Comparison of ENCODE assay signal across 8 cellular contexts in genomic region chr10:89251417-89252224, GRCh38. TPM values are rescaled to one million over a fixed set of nuclear protein-coding genes. Genes with fewer than 3 reads are reported as not detected.
DNase-seq lines count a peak whose midpoint lies in the region; ATAC-seq and TF ChIP-seq lines count a peak whose summit lies in the region.

Gene LIPA (minus strand): TSS chr10:89251775. CDS start chr10:89247648, 4,127 bp downstream.

- H3K36me3 Mint-ChIP-seq in activated T-helper 17 cell treated with anti-CD3 and anti-CD28 coated beads, Interleukin-2, amount 50 U/mL, for 72 hours (ENCODE audit: low read depth) = peaks cover 30% of the 10 kb centered on the region
- H3K36me3 Mint-ChIP-seq in naive thymus-derived CD8-positive, alpha-beta T cell = peaks cover 0 to 5% (median 4%) of the 10 kb centered on the region in 3 donors

- no peaks in the 10 kb centered on the region for H3K9me3 ChIP-seq in fibroblast of lung (ENCODE audit: control insufficient read depth, insufficient read depth, low read depth, low read length)

- H3K27ac ChIP-seq in RWPE1 = peak within 1 kb of the TSS; percentile 72
- H3K27ac ChIP-seq in fibroblast of lung (ENCODE audit: insufficient read depth, low read length) = peak within 1 kb of the TSS; percentile 51

- H3K4me2 ChIP-seq in fibroblast of lung (ENCODE audit: extremely low read depth, insufficient read depth, low read length) = peak within 1 kb of the TSS; percentile 86

- H3K27ac Mint-ChIP-seq in activated T-helper 17 cell treated with anti-CD3 and anti-CD28 coated beads, Interleukin-2, amount 50 U/mL, for 72 hours = peak within 1 kb of the TSS; percentile 69
- H3K27ac Mint-ChIP-seq in naive thymus-derived CD8-positive, alpha-beta T cell = peak within 1 kb of the TSS; percentile 65 to 93 (median 88)

- H3K4me1 Mint-ChIP-seq in activated T-helper 17 cell treated with anti-CD3 and anti-CD28 coated beads, Interleukin-2, amount 50 U/mL, for 72 hours = peaks cover 27% of the 10 kb centered on the region
- H3K4me1 Mint-ChIP-seq in naive thymus-derived CD8-positive, alpha-beta T cell = peaks cover 11 to 31% (median 21%) of the 10 kb centered on the region in 4 donors

- DNase-seq in Daoy (ENCODE audit: low read depth) (peak; percentile 97), GOT3 (lab: John Stamatoyannopoulos, UW) (peak; percentile 83), LNCaP clone FGC (ENCODE audit: low read depth) (peak; percentile 95), RWPE1 (ENCODE audit: low spot score) (peak; percentile 95), fibroblast of lung (ENCODE audit: low read depth in 2 of 2) (peak; percentile 97 to 98)
- DNase-seq in naive thymus-derived CD8-positive, alpha-beta T cell = peak; percentile 88 to 99 (median 96)
- peak; percentile 86 to 96 (median 93) for DNase-seq in stimulated activated naive CD4-positive, alpha-beta T cell (lab: John Stamatoyannopoulos, UW)

- no peaks in the 10 kb centered on the region for H3K36me3 ChIP-seq in fibroblast of lung (ENCODE audit: control insufficient read depth, insufficient read depth, low read length)

- no peaks in the 10 kb centered on the region for H3K27me3 ChIP-seq in fibroblast of lung (ENCODE audit: control insufficient read depth, insufficient read depth, low read length)

- peaks cover 5% of the 10 kb centered on the region for H3K79me2 ChIP-seq in fibroblast of lung (ENCODE audit: control insufficient read depth, insufficient read depth, low read length)

- peak within 1 kb of the TSS; percentile 86 for H3K4me3 Mint-ChIP-seq in activated T-helper 17 cell treated with anti-CD3 and anti-CD28 coated beads, Interleukin-2, amount 50 U/mL, for 72 hours
- peak within 1 kb of the TSS; percentile 83 to 93 (median 88) for H3K4me3 Mint-ChIP-seq in naive thymus-derived CD8-positive, alpha-beta T cell

- no peaks in the 10 kb centered on the region for H3K27me3 Mint-ChIP-seq in activated T-helper 17 cell treated with anti-CD3 and anti-CD28 coated beads, Interleukin-2, amount 50 U/mL, for 72 hours
- peaks cover 0 to 7% (median 0%) of the 10 kb centered on the region in 5 donors for H3K27me3 Mint-ChIP-seq in naive thymus-derived CD8-positive, alpha-beta T cell

- H3K9ac ChIP-seq in fibroblast of lung (ENCODE audit: insufficient read depth, low read length) = peak within 1 kb of the TSS; percentile 64

- no peaks in the 10 kb centered on the region for H3K4me1 ChIP-seq in fibroblast of lung (ENCODE audit: control insufficient read depth, extremely low read depth, insufficient read depth, low read length)

- peaks cover 4% of the 10 kb centered on the region for H3K9me3 Mint-ChIP-seq in activated T-helper 17 cell treated with anti-CD3 and anti-CD28 coated beads, Interleukin-2, amount 50 U/mL, for 72 hours
- H3K9me3 Mint-ChIP-seq in naive thymus-derived CD8-positive, alpha-beta T cell = peaks cover 0 to 8% (median 3%) of the 10 kb centered on the region in 9 donors

- TF ChIP-seq CTCF in LNCaP clone FGC (IDR thresholded peaks at IDR 0.05; ENCODE audit: control insufficient read depth, extremely low read depth, insufficient read depth) (no peak), RWPE1 (conservative IDR thresholded peaks at IDR 0.05; ENCODE audit: low read depth) (no peak), fibroblast of lung (conservative IDR thresholded peaks at IDR 0.05 in 1 of 2, IDR thresholded peaks at IDR 0.05 in 1 of 2; ENCODE audit: low read depth in 1 of 2, low read length in 2 of 2) (no peak)

- peak within 1 kb of the TSS; percentile 87 for H2AFZ ChIP-seq in fibroblast of lung (ENCODE audit: low read length)

- CTCF ChIA-PET in RWPE1 (lab: Yijun Ruan, JAX) = interaction anchor here (0.6 to 1.3 kb wide), 7 partner anchors 20 to 408 kb away, joined by 3 to 4 read pairs (median 3); partner anchors contain the start of gene IFIT2

- peak; percentile 91 for ATAC-seq in activated T-helper 17 cell treated with anti-CD3 and anti-CD28 coated beads, Interleukin-2, amount 50 U/mL, for 72 hours (replicated peaks)
- ATAC-seq in naive thymus-derived CD8-positive, alpha-beta T cell = peak; percentile 94

- no peaks in the 10 kb centered on the region for H4K20me1 ChIP-seq in fibroblast of lung (ENCODE audit: control insufficient read depth, extremely low read depth, insufficient read depth, low read length)

- H3K4me3 ChIP-seq in LNCaP clone FGC (ENCODE audit: low read depth, low read length) (peak within 1 kb of the TSS; percentile 85), fibroblast of lung (replicated peaks in 1 of 4; ENCODE audit: control extremely low read depth in 1 of 4, insufficient read depth in 1 of 4, low read depth in 3 of 4, low read length in 4 of 4) (peak within 1 kb of the TSS; percentile 91 to 99 (median 94))

- POLR2A ChIA-PET in RWPE1 (lab: Yijun Ruan, JAX; ENCODE audit: low non-redundant PET) = interaction anchor here (0.6 to 1.0 kb wide), 3 partner anchors 163 to 223 kb away, joined by 3 read pairs; partner anchors contain the start of gene IFIT5
- POLR2A ChIA-PET in naive thymus-derived CD8-positive, alpha-beta T cell (lab: Charles Lee) = interaction anchor here (1.4 to 3.1 kb wide), 7 partner anchors 9 to 450 kb away, joined by 3 to 28 read pairs (median 8); partner anchors contain the start of genes IFIT1, IFIT2, IFIT5 and KIF20B

RNA-seq across cellular contexts. Expression of gene LIPA, which starts in this region (rescaled TPM):
- total RNA-seq in Daoy (2014; rRNA removed; shearing (Covaris generic)) = 15.6 and 16.2 TPM in 2 replicates
- total RNA-seq in activated T-helper 17 cell treated with anti-CD3 and anti-CD28 coated beads, Interleukin-2, amount 50 U/mL, for 72 hours = 10 to 100 TPM; 26.4 to 68.5 TPM
- total RNA-seq in fibroblast of lung = 47.8 and 72.3 TPM in 2 replicates
- 80.6 and 105 TPM in 2 replicates for polyA plus RNA-seq in fibroblast of lung
- polyA plus RNA-seq in fibroblast of lung (2012) = 55.8 and 67.1 TPM in 2 replicates
- 16.8 and 23.1 TPM in 2 replicates for polyA minus RNA-seq in fibroblast of lung (ENCODE audit: low replicate concordance)
- 10 to 100 TPM; 31.2 to 38.4 TPM for total RNA-seq in naive thymus-derived CD8-positive, alpha-beta T cell
- polyA plus RNA-seq in naive thymus-derived CD8-positive, alpha-beta T cell = 100 to 1,000 TPM in 1 of 3 donors, 10 to 100 TPM in 2; 86.7 to 102 (median 88.6) TPM

Comparison
In these comparisons a context has a peak if more than half of its experiments do, and no peak if none do; other contexts are left out.
1. Peak in every context shown above with its lines: DNase-seq, ATAC-seq, H3K4me3 ChIP-seq and H3K27ac ChIP-seq.